In the genomic region with DNA sequence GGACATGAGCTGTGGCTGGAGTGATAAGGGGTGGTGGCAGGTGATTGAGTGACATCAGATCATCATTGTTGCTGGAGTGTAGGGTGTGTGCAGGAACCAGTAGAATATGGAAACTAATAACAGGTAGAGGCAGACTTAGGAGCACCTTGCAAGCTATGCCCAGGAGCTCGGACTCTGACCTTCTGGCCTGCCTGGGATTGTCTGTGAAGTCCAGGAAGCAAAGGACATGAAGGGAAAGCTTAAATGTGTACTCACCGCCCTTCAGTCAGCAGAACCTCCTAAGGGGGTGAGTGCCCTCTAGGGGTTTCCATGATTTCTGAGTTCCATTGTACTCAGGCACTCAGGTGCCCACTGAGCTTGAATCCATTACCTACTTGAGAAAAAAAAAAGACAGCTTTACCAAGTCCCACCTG, we compare ENCODE assay signal across 7 cellular contexts.
DNase-seq lines count a peak whose midpoint lies in the region; ATAC-seq and TF ChIP-seq lines count a peak whose summit lies in the region.

No MANE protein-coding gene starts in this region.

- H3K27me3 ChIP-seq in PC-3 (ENCODE audit: low read length) = no peaks in the 10 kb centered on the region
- no peaks in the 10 kb centered on the region for H3K27me3 ChIP-seq in sigmoid colon

- no TSS peak for BruUV-seq in PC-3 (replicated peaks; lab: Mats Ljungman, UMichigan)

- H3K4me3 ChIP-seq in PC-3 (ENCODE audit: low read length) (no peak overlapping the region), fibroblast of villous mesenchyme (ENCODE audit: low read depth, low read length) (no peak overlapping the region), sigmoid colon (no peak overlapping the region)

- CTCF ChIA-PET in PC-3 (lab: Charles Lee) = interaction anchor here (1.1 to 1.8 kb wide), 5 partner anchors 8 to 205 kb away, joined by 4 to 28 read pairs (median 7); no protein-coding TSS in a partner anchor

- H2AFZ ChIP-seq in PC-3 (ENCODE audit: low read length) = no peak overlapping the region

- intact Hi-C loops in PC-3 (cut with micrococcal nuclease) = loop anchor here (1.0 to 5.0 kb wide), 4 partner anchors 45 to 205 kb away; no protein-coding TSS in a partner anchor
- intact Hi-C loops in sigmoid colon (cut with DNase I) = loop anchor here (2.0 kb wide), 1 partner anchor 105 kb away; the partner anchor contains the start of gene CRIM1

- no peaks in the 10 kb centered on the region for H4K20me1 ChIP-seq in PC-3 (ENCODE audit: low read length)

- POLR2A ChIA-PET in PC-3 (lab: Charles Lee; ENCODE audit: unreplicated experiment) = no interaction called here

- 15 to 64% methylated on average over 2 of the region's 2 CpGs for WGBS in sigmoid colon, 2 donors

- no peak overlapping the region for H3K9ac ChIP-seq in PC-3 (ENCODE audit: low read length)

- H3K36me3 ChIP-seq in PC-3 (ENCODE audit: low read depth, low read length) (peaks cover 4% of the 10 kb centered on the region; the same call in 1 of the 2 replicates), sigmoid colon (peaks cover 0 to 3% (median 0%) of the 10 kb centered on the region in 4 donors)

- H3K4me2 ChIP-seq in PC-3 (ENCODE audit: low read length) = no peak overlapping the region

- no peaks in the 10 kb centered on the region for H3F3A ChIP-seq in PC-3 (ENCODE audit: low read length, unreplicated experiment)

- H3K4me1 ChIP-seq in PC-3 (ENCODE audit: insufficient read depth, low read length) (peaks cover 36% of the 10 kb centered on the region), sigmoid colon (peaks cover 0 to 71% (median 63%) of the 10 kb centered on the region in 4 donors)

- no peaks in the 10 kb centered on the region for H3K9me2 ChIP-seq in PC-3 (replicated peaks; ENCODE audit: low read length)

- DNase-seq in HPDE6-E6E7 (ENCODE audit: extremely low spot score) = peak; percentile 35
- DNase-seq in PC-3 = peak; percentile 81
- peak; percentile 68 for DNase-seq in fibroblast of villous mesenchyme (ENCODE audit: low read depth)
- DNase-seq in sigmoid colon = no peak
- DNase-seq in ureter (ENCODE audit: low spot score) = no peak
- no peak for DNase-seq in activated effector memory CD4-positive, alpha-beta T cell treated with Interleukin-2 at 50 U/mL for 16 hours
- DNase-seq in germinal center (ENCODE audit: low spot score) = no peak

- H3K9me3 ChIP-seq in PC-3 (ENCODE audit: low read length) (no peaks in the 10 kb centered on the region), sigmoid colon (no peaks in the 10 kb centered on the region)

- peak; percentile 71 for ATAC-seq in PC-3

- no peak for TF ChIP-seq POLR2A in sigmoid colon (IDR thresholded peaks at IDR 0.05)

- H3K79me2 ChIP-seq in PC-3 (ENCODE audit: low read length) = peaks cover 34% of the 10 kb centered on the region

- TF ChIP-seq CTCF in PC-3 (conservative IDR thresholded peaks at IDR 0.05; ENCODE audit: low read depth, low read length) = peak; percentile 72
- peak; percentile 64 for TF ChIP-seq CTCF in fibroblast of villous mesenchyme (IDR thresholded peaks at IDR 0.05; ENCODE audit: insufficient read depth, low read depth, low read length)
- peak; percentile 12 to 50 (median 29) for TF ChIP-seq CTCF in sigmoid colon (IDR thresholded peaks at IDR 0.05)

- TF ChIP-seq EP300 in sigmoid colon (IDR thresholded peaks at IDR 0.05) = no peak

- H3K27ac ChIP-seq in PC-3 (ENCODE audit: low read length) = peak overlapping the region; percentile 81
- peak overlapping the region; percentile 36 to 81 (median 74) for H3K27ac ChIP-seq in sigmoid colon

Comparison
In these comparisons a context has a peak if more than half of its experiments do, and no peak if none do; other contexts are left out.
1. DNase-seq: peak in HPDE6-E6E7 (single experiment), PC-3 (single experiment) and fibroblast of villous mesenchyme (single experiment); none in sigmoid colon (single experiment), ureter (single experiment), activated effector memory CD4-positive, alpha-beta T cell treated with Interleukin-2 at 50 U/mL for 16 hours (single experiment) and germinal center (single experiment).
2. Peak in every context shown above with its lines, with median percentiles within 50 percentile points of each other: CTCF ChIP-seq.